Comparison of ENCODE assay signal across 1 cellular context in the genomic region with DNA sequence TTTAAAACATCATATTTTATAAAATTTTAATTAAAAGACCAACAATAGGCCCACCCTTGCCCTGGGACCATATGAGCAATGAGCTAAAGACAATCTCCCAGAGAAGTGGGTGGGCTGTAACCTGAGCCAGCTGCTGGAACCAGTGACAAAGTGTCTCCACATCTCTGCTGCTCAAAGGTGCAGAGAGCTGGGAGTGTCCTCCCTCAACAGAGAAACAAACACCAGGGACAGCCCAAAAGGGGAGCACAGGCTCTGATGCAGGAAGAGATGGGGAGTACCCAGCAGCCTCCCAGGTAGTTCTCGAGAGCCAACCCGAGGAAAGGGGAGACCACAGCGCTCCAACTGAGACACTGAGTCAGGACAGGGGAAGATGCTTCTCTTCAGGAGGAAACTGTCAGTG.
TF ChIP-seq lines count a peak whose summit lies in the region.

No MANE protein-coding gene starts in this region.

TF ChIP-seq in GM23338, 12 proteins besides CTCF, POLR2A, EP300 and RAD21 (continued from another document):
- TF ChIP-seq, protein P1, sequence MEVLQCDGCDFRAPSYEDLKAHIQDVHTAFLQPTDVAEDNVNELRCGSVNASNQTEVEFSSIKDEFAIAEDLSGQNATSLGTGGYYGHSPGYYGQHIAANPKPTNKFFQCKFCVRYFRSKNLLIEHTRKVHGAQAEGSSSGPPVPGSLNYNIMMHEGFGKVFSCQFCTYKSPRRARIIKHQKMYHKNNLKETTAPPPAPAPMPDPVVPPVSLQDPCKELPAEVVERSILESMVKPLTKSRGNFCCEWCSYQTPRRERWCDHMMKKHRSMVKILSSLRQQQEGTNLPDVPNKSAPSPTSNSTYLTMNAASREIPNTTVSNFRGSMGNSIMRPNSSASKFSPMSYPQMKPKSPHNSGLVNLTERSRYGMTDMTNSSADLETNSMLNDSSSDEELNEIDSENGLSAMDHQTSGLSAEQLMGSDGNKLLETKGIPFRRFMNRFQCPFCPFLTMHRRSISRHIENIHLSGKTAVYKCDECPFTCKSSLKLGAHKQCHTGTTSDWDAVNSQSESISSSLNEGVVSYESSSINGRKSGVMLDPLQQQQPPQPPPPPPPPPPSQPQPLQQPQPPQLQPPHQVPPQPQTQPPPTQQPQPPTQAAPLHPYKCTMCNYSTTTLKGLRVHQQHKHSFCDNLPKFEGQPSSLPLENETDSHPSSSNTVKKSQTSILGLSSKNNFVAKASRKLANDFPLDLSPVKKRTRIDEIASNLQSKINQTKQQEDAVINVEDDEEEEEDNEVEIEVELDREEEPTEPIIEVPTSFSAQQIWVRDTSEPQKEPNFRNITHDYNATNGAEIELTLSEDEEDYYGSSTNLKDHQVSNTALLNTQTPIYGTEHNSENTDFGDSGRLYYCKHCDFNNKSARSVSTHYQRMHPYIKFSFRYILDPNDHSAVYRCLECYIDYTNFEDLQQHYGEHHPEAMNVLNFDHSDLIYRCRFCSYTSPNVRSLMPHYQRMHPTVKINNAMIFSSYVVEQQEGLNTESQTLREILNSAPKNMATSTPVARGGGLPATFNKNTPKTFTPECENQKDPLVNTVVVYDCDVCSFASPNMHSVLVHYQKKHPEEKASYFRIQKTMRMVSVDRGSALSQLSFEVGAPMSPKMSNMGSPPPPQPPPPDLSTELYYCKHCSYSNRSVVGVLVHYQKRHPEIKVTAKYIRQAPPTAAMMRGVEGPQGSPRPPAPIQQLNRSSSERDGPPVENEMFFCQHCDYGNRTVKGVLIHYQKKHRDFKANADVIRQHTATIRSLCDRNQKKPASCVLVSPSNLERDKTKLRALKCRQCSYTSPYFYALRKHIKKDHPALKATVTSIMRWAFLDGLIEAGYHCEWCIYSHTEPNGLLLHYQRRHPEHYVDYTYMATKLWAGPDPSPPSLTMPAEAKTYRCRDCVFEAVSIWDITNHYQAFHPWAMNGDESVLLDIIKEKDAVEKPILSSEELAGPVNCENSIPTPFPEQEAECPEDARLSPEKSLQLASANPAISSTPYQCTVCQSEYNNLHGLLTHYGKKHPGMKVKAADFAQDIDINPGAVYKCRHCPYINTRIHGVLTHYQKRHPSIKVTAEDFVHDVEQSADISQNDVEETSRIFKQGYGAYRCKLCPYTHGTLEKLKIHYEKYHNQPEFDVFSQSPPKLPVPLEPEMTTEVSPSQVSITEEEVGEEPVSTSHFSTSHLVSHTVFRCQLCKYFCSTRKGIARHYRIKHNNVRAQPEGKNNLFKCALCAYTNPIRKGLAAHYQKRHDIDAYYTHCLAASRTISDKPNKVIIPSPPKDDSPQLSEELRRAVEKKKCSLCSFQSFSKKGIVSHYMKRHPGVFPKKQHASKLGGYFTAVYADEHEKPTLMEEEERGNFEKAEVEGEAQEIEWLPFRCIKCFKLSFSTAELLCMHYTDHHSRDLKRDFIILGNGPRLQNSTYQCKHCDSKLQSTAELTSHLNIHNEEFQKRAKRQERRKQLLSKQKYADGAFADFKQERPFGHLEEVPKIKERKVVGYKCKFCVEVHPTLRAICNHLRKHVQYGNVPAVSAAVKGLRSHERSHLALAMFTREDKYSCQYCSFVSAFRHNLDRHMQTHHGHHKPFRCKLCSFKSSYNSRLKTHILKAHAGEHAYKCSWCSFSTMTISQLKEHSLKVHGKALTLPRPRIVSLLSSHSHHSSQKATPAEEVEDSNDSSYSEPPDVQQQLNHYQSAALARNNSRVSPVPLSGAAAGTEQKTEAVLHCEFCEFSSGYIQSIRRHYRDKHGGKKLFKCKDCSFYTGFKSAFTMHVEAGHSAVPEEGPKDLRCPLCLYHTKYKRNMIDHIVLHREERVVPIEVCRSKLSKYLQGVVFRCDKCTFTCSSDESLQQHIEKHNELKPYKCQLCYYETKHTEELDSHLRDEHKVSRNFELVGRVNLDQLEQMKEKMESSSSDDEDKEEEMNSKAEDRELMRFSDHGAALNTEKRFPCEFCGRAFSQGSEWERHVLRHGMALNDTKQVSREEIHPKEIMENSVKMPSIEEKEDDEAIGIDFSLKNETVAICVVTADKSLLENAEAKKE (CRISPR knock-in tag; IDR thresholded peaks at IDR 0.05), result no peak
- TF ChIP-seq NANOG (IDR thresholded peaks at IDR 0.05; ENCODE audit: borderline replicate concordance), result no peak
- TF ChIP-seq, protein P2, sequence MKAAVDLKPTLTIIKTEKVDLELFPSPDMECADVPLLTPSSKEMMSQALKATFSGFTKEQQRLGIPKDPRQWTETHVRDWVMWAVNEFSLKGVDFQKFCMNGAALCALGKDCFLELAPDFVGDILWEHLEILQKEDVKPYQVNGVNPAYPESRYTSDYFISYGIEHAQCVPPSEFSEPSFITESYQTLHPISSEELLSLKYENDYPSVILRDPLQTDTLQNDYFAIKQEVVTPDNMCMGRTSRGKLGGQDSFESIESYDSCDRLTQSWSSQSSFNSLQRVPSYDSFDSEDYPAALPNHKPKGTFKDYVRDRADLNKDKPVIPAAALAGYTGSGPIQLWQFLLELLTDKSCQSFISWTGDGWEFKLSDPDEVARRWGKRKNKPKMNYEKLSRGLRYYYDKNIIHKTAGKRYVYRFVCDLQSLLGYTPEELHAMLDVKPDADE (IDR thresholded peaks at IDR 0.05), result no peak
